ENCODE assay signal across 8 cellular contexts in the genomic region with DNA sequence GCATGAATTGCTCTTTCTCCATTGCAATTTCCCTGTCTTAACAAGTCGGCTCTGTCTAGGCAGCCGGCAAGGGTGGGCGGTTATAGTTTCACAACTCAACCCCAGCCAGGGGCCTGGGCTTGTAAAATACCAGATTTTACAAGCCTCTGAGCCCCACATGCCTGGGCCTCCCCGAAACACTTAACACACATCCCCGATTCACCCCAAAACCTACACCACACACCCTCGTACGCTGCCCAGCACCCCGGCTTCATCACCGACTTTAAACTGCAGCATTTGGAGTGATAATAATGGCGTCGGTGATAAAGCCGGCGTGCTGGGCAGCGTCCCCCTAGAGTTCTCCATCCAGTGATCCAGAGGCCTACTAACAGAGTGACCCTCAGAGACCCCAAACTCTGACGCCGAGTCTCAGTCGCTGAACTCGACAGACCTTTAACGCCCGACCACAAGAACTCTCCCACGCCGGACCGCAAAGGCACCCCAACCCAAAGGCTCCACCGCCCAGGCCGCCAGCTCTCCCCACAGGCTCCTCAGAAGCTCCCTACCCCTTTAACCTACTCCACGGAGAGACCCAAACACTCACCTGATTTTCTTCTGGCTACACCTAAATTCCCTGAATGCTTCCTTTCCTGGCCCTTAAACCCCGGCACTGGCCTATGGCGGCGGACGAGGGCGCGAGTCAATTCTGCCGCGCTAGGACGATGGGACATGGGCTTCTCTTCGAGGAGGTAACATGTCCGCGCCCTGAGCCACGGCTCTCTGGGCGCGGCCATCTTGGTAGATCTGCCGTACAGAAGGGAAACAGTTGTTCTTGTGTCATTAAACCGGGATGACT. TPM values are rescaled to one million over a fixed set of nuclear protein-coding genes. Genes with fewer than 3 reads are reported as not detected.
A peak's percentile ranks its signal among the peaks of the same experiment; 100 is the strongest.
DNase-seq lines count a peak whose midpoint lies in the region; ATAC-seq and TF ChIP-seq lines count a peak whose summit lies in the region.

TSS of gene ZNF649 (minus strand) at position 687 of the 835 bp plus-strand sequence. CDS start 4,910 bp downstream, outside the sequence.

- peaks cover 7% of the 10 kb centered on the region for H3K4me1 ChIP-seq in OCI-LY1 (ENCODE audit: insufficient read depth, low read length, severe bottlenecking)

- peak within 1 kb of the TSS; percentile 80 for H2AFZ ChIP-seq in OCI-LY1 (ENCODE audit: low read length)

- DNase-seq in AG08395 (ENCODE audit: low spot score) (peak; percentile 94), activated T-cell treated with anti-CD3 and anti-CD28 coated beads for 48 hours (ENCODE audit: low read depth) (peak; percentile 75), epithelial cell of proximal tubule (ENCODE audit: low read depth) (peak; percentile 44), middle frontal gyrus (ENCODE audit: extremely low spot score, low spot score) (peak; percentile 71)
- peak; percentile 53 to 59 for DNase-seq in stimulated activated CD8-positive, alpha-beta memory T cell treated with anti-CD3 and anti-CD28 coated beads, Interleukin-15, amount 100 ng/mL, for 4 hours (ENCODE audit: low read depth in 2 of 2)

- no peaks in the 10 kb centered on the region for H3K9me2 ChIP-seq in OCI-LY1 (ENCODE audit: low read depth, low read length)

- peak; percentile 60 for ATAC-seq in HG03565 (IDR thresholded peaks at IDR 0.05; ENCODE audit: unreplicated experiment)

- H3K79me2 ChIP-seq in OCI-LY1 (ENCODE audit: insufficient read depth, low read length), result peaks cover 24% of the 10 kb centered on the region

- TF ChIP-seq POLR2A in GM18951 (IDR thresholded peaks at IDR 0.05; ENCODE audit: extremely low read depth, insufficient read depth, insufficient read length), result peak; percentile 56

- H4K20me1 ChIP-seq in OCI-LY1 (ENCODE audit: insufficient read depth, low read length), result no peaks in the 10 kb centered on the region

- in situ Hi-C loops in GM18951 (cut with MboI; ENCODE audit: low sequenced_read_pairs, unreplicated experiment), result no loop called here

- H3K27ac ChIP-seq in OCI-LY1 (ENCODE audit: low read depth, low read length, poor library complexity, severe bottlenecking), result peak within 1 kb of the TSS; percentile 42

- H3K4me2 ChIP-seq in OCI-LY1 (ENCODE audit: low read length), result peak within 1 kb of the TSS; percentile 77

- peak within 1 kb of the TSS; percentile 94 for H3K4me3 ChIP-seq in OCI-LY1 (ENCODE audit: low read depth, low read length, poor library complexity, severe bottlenecking)
- H3K4me3 ChIP-seq in epithelial cell of proximal tubule (ENCODE audit: low read depth, low read length), result peak within 1 kb of the TSS; percentile 99

- no peaks in the 10 kb centered on the region for H3K27me3 ChIP-seq in OCI-LY1 (ENCODE audit: insufficient read depth, low read length)

- H3F3A ChIP-seq in OCI-LY1 (ENCODE audit: insufficient read depth, low read length), result no peaks in the 10 kb centered on the region

- peaks cover 29% of the 10 kb centered on the region for H3K9me3 ChIP-seq in OCI-LY1 (ENCODE audit: low read length)

- H3K36me3 ChIP-seq in OCI-LY1 (ENCODE audit: insufficient read depth, low read length), result peaks cover 46% of the 10 kb centered on the region

- peak within 1 kb of the TSS; percentile 90 for H3K9ac ChIP-seq in OCI-LY1 (ENCODE audit: low read length)

- peak; percentile 11; the same call in 1 of the 2 replicates for TF ChIP-seq CTCF in OCI-LY1 (IDR thresholded peaks at IDR 0.05; ENCODE audit: low read length)
- TF ChIP-seq CTCF in epithelial cell of proximal tubule (conservative IDR thresholded peaks at IDR 0.05; ENCODE audit: low read depth, low read length), result peak; percentile 2

RNA-seq across cellular contexts. Expression of gene ZNF649, which starts in this region (rescaled TPM):
- total RNA-seq in epithelial cell of proximal tubule, result 5.4 and 15.6 TPM in 2 replicates

Comparison
In these comparisons a context has a peak if more than half of its experiments do, and no peak if none do; other contexts are left out.
1. Peak in every context shown above with its lines: DNase-seq, ATAC-seq, H3K4me3 ChIP-seq and H3K27ac ChIP-seq.
2. DNase-seq: peak in every context shown above with its lines; median percentile 94 in AG08395; 75 in activated T-cell treated with anti-CD3 and anti-CD28 coated beads for 48 hours; 71 in middle frontal gyrus; 56 in stimulated activated CD8-positive, alpha-beta memory T cell treated with anti-CD3 and anti-CD28 coated beads, Interleukin-15, amount 100 ng/mL, for 4 hours; 44 in epithelial cell of proximal tubule.